In genomic region chr12:108826807-108827721, GRCh38 we compare ENCODE assay signal across 10 cellular contexts. TPM values are rescaled to one million over a fixed set of nuclear protein-coding genes. Genes with fewer than 3 reads are reported as not detected.
A peak's percentile ranks its signal among the peaks of the same experiment; 100 is the strongest.
DNase-seq lines count a peak whose midpoint lies in the region; ATAC-seq, FAIRE-seq and TF ChIP-seq lines count a peak whose summit lies in the region.
"Had no signal": no experiment of that assay in that cellular context is flagged by ENCODE, and none has a peak within 500 bp of the region (broad histone marks: within the 10 kb centered on the region; RNA-seq: fewer than 3 reads in every experiment).

No MANE protein-coding gene starts in this region.

- H3K36me3 ChIP-seq in GM12878 (ENCODE audit: control insufficient read depth in 2 of 2, insufficient read depth in 2 of 2, low read length in 1 of 2) (peaks cover 11 to 13% of the 10 kb centered on the region in 2 experiments), testis (ENCODE audit: low read depth, missing control alignments) (no peaks in the 10 kb centered on the region)

- peaks cover 40% of the 10 kb centered on the region for H3K79me2 ChIP-seq in GM12878 (ENCODE audit: control insufficient read depth, insufficient read depth, low read length)

- H3K36me3 Mint-ChIP-seq in T-helper 1 cell treated with Interleukin-12 subunit alpha and Interleukin-12 subunit beta and Interleukin-4 antibody, amounts not matched to agents 30 μg/mL and 1 μg/mL, for 36 hours (ENCODE audit: low read depth) = peaks cover 15% of the 10 kb centered on the region

- H3K4me2 ChIP-seq in GM12878 (ENCODE audit: control insufficient read depth, insufficient read depth) = peak overlapping the region; percentile 86

- no peaks in the 10 kb centered on the region for H3K27me3 Mint-ChIP-seq in T-helper 1 cell treated with Interleukin-12 subunit alpha and Interleukin-12 subunit beta and Interleukin-4 antibody, amounts not matched to agents 30 μg/mL and 1 μg/mL, for 36 hours (ENCODE audit: low read depth)

- peak overlapping the region; percentile 5 for H3K4me3 Mint-ChIP-seq in T-helper 1 cell treated with Interleukin-12 subunit alpha and Interleukin-12 subunit beta and Interleukin-4 antibody, amounts not matched to agents 30 μg/mL and 1 μg/mL, for 36 hours

- POLR2A ChIA-PET in GM12878 (lab: Charles Lee) = interaction anchor here (0.5 to 3.9 kb wide), 10 partner anchors 11 to 192 kb away, joined by 3 to 32 read pairs (median 6); partner anchors contain the start of gene SSH1

- peaks cover 59% of the 10 kb centered on the region for H3K4me1 Mint-ChIP-seq in T-helper 1 cell treated with Interleukin-12 subunit alpha and Interleukin-12 subunit beta and Interleukin-4 antibody, amounts not matched to agents 30 μg/mL and 1 μg/mL, for 36 hours (ENCODE audit: low read depth)

- H3K9me3 ChIP-seq in GM12878 (replicated peaks; ENCODE audit: control insufficient read depth, insufficient read depth, low read length) = no peaks in the 10 kb centered on the region
- H3K9me3 ChIP-seq in testis = no peaks in the 10 kb centered on the region

- H3K4me1 ChIP-seq in GM12878 (ENCODE audit: control insufficient read depth, insufficient read depth, low read length) (peaks cover 78% of the 10 kb centered on the region), testis (peaks cover 59% of the 10 kb centered on the region)

- no peak for TF ChIP-seq RAD21 in GM12878 (IDR thresholded peaks at IDR 0.05; ENCODE audit: insufficient read depth, low read depth, low read length)

- DNase-seq in T-helper 1 cell (no peak), GM12878 (ENCODE audit: low read depth, low spot score) (no peak), medulla oblongata (ENCODE audit: extremely low spot score) (peak; percentile 51), testis (no peak), UCSD-AML1 (lab: John Stamatoyannopoulos, UW; ENCODE audit: unreplicated experiment) (no peak)

- TSS peak; percentile 86 for BruUV-seq in GM12878 (replicated peaks; lab: Mats Ljungman, UMichigan)

- peak overlapping the region; percentile 61 for H3K9ac ChIP-seq in GM12878 (ENCODE audit: control insufficient read depth, insufficient read depth, low read length)

- TF ChIP-seq CTCF in GM12878 (IDR thresholded peaks at IDR 0.05 in 2 of 3, conservative IDR thresholded peaks at IDR 0.05 in 1 of 3; ENCODE audit: control insufficient read depth in 2 of 3, extremely low read depth in 1 of 3, insufficient read depth in 1 of 3, low read depth in 3 of 3, low read length in 3 of 3) (no peak), testis (IDR thresholded peaks at IDR 0.05) (no peak)

- TF ChIP-seq POLR2A in GM12878 (IDR thresholded peaks at IDR 0.05; ENCODE audit: low read depth, low read length) = no peak
- TF ChIP-seq POLR2A in testis (IDR thresholded peaks at IDR 0.05) = no peak

- H3K9me3 Mint-ChIP-seq in T-helper 1 cell treated with Interleukin-12 subunit alpha and Interleukin-12 subunit beta and Interleukin-4 antibody, amounts not matched to agents 30 μg/mL and 1 μg/mL, for 36 hours = no peaks in the 10 kb centered on the region

- no peak overlapping the region for H2AFZ ChIP-seq in GM12878 (ENCODE audit: control insufficient read depth, low read depth, low read length)

- H3K27ac ChIP-seq in GM12878 (ENCODE audit: control insufficient read depth, insufficient read depth) (peak overlapping the region; percentile 60), testis (peak overlapping the region; percentile 74 to 88)
- H3K27ac ChIP-seq: SK-N-MC had no signal

- SMC1A ChIA-PET in GM12878 (lab: Charles Lee; ENCODE audit: uncharacterized antibody, unreplicated experiment) = interaction anchor here (0.7 to 6.3 kb wide), 17 partner anchors 8 to 209 kb away, joined by 3 to 52 read pairs (median 5); partner anchors contain the start of gene SSH1

- RAD21 ChIA-PET in GM12878 (lab: Charles Lee; ENCODE audit: unreplicated experiment) = interaction anchor here (0.7 to 4.9 kb wide), 15 partner anchors 11 to 271 kb away, joined by 3 to 65 read pairs (median 6); partner anchors contain the start of gene SSH1

- WGBS in GM12878 (ENCODE audit: insufficient coverage, insufficient replicate concordance, low lambda C conversion rate, missing lambda C conversion rate) = 97% methylated on average over 20 of the region's 20 CpGs
- 38 to 43% methylated on average over 19 to 20 of the region's 20 CpGs for WGBS in testis, 2 donors

- TF ChIP-seq EP300 in GM12878 (IDR thresholded peaks at IDR 0.05; ENCODE audit: borderline replicate concordance in 1 of 2, control insufficient read depth in 1 of 2, low read depth in 2 of 2, low read length in 2 of 2) = no peak

- H4K20me1 ChIP-seq in GM12878 (ENCODE audit: control insufficient read depth, insufficient read depth) = no peaks in the 10 kb centered on the region

- H3K4me3 ChIP-seq in GM12878 = peak overlapping the region; percentile 21; the same call in 1 of the 2 replicates
- H3K4me3 ChIP-seq in testis = no peak overlapping the region
- H3K4me3 ChIP-seq: SK-N-MC had no signal

- peak; percentile 7 for ATAC-seq in GM12878
- no peak for ATAC-seq in GM18907 (IDR thresholded peaks at IDR 0.05; ENCODE audit: unreplicated experiment)
- no peak for ATAC-seq in HG03521 (IDR thresholded peaks at IDR 0.05; ENCODE audit: unreplicated experiment)

- FAIRE-seq in GM12878 (lab: Jason Lieb, UNC) = no peak
- FAIRE-seq: A204.1 had no signal

- in situ Hi-C loops in GM12878 (cut with MboI) = no loop called here

- H3K27ac Mint-ChIP-seq in T-helper 1 cell treated with Interleukin-12 subunit alpha and Interleukin-12 subunit beta and Interleukin-4 antibody, amounts not matched to agents 30 μg/mL and 1 μg/mL, for 36 hours = peak overlapping the region; percentile 70

- H3K27me3 ChIP-seq in GM12878 (replicated peaks in 1 of 2; ENCODE audit: control insufficient read depth in 2 of 2, insufficient read depth in 2 of 2, low read length in 1 of 2) (no peaks in the 10 kb centered on the region), testis (no peaks in the 10 kb centered on the region)

- intact Hi-C loops in GM12878 (cut with micrococcal nuclease; ENCODE audit: unreplicated experiment) (loop anchor here (5.0 kb wide), 1 partner anchor 265 kb away; the partner anchor contains the start of gene ALKBH2), testis (cut with DNase I; ENCODE audit: low total_unique reads) (no loop called here)

- CTCF ChIA-PET in GM12878 (lab: Yijun Ruan, JAX) = interaction anchor here (1.1 to 4.8 kb wide), 9 partner anchors 9 to 257 kb away, joined by 3 to 29 read pairs (median 7); partner anchors contain the start of gene SSH1

RNA-seq across cellular contexts. Expression of gene SSH1, which starts 30.3 kb away (rescaled TPM):
- total RNA-seq in GM12878 (2013; cell fraction: nucleolus; rRNA removed) = 94.7 and 103 TPM in 2 replicates
- total RNA-seq in GM12878 (2014; rRNA removed) = 7.1 and 7.2 TPM in 2 replicates
- total RNA-seq in GM12878 (2014; rRNA removed; fragmentation: Illumina TruSeq; extraction: Trizol) = 5.6 and 7.3 TPM in 2 replicates
- 28.6 and 29.9 TPM in 2 replicates for total RNA-seq in GM12878 (2021)
- 5.3 TPM for polyA plus RNA-seq in GM12878 (2011; ENCODE audit: low read depth)
- polyA plus RNA-seq in GM12878 (2011; rRNA removed) = 17.7 and 23.7 TPM in 2 replicates
- polyA plus RNA-seq in GM12878 (2011; cell fraction: cytosol; rRNA removed) = 20.9 and 21.1 TPM in 2 replicates
- polyA plus RNA-seq in GM12878 (2011; cell fraction: nucleus; rRNA removed) = 27.3 and 35.4 TPM in 2 replicates
- polyA plus RNA-seq in GM12878 (2012) = 10.0 and 10.9 TPM in 2 replicates
- 10.6 and 10.8 TPM in 2 replicates for polyA plus RNA-seq in GM12878 (2014; fragmentation: Illumina TruSeq; extraction: Trizol)
- 1 to 10 TPM; 1.5 to 1.6 TPM for polyA plus RNA-seq in GM12878 (2014; fragmentation: Nextera tagmentation; extraction: Ambion mirVana)
- 11.8 and 12.4 TPM in 2 replicates for polyA plus RNA-seq in GM12878 (2014; rRNA removed)
- polyA plus RNA-seq in GM12878 (2016; fragmentation: Nextera tagmentation; extraction: Ambion mirVana) = 10 to 100 TPM; 12.1 to 12.7 TPM
- 33.6 and 36.7 TPM in 2 replicates for polyA minus RNA-seq in GM12878 (2011; rRNA and poly(A)+ RNA removed)
- 11.8 and 12.2 TPM in 2 replicates for polyA minus RNA-seq in GM12878 (2011; cell fraction: cytosol; rRNA and poly(A)+ RNA removed)
- polyA minus RNA-seq in GM12878 (2011; cell fraction: nucleus; rRNA and poly(A)+ RNA removed) = 15.5 and 33.2 TPM in 2 replicates
- 10 to 100 TPM; 29.1 to 31.5 TPM for total RNA-seq in testis
- 18.9 TPM for polyA plus RNA-seq in testis (ENCODE audit: insufficient read depth, low read depth, low replicate concordance)

RNA-seq across cellular contexts. Expression of gene DAO, which starts 52.8 kb away (rescaled TPM):
- not detected in 2 replicates for total RNA-seq in GM12878 (2013; cell fraction: nucleolus; rRNA removed)
- total RNA-seq in GM12878 (2014; rRNA removed) (not detected in 2 replicates), GM12878 (2014; rRNA removed; fragmentation: Illumina TruSeq; extraction: Trizol) (not detected in 2 replicates), GM12878 (2021) (not detected in 2 replicates), testis (under 1 TPM; 0.79 to 0.81 TPM)
- polyA plus RNA-seq in GM12878 (2011; ENCODE audit: low read depth) = not detected
- polyA plus RNA-seq in GM12878 (2011; rRNA removed) (0.15 TPM in 1 of 2 replicates, not detected in the other), GM12878 (2014; fragmentation: Illumina TruSeq; extraction: Trizol) (not detected in 2 replicates), GM12878 (2014; fragmentation: Nextera tagmentation; extraction: Ambion mirVana) (not detected), GM12878 (2014; rRNA removed) (not detected in 2 replicates), GM12878 (2016; fragmentation: Nextera tagmentation; extraction: Ambion mirVana) (not detected), testis (ENCODE audit: insufficient read depth, low read depth, low replicate concordance) (0.46 TPM)
- polyA plus RNA-seq in GM12878 (2011; cell fraction: cytosol; rRNA removed) = not detected in 2 replicates
- 0.23 and 0.30 TPM in 2 replicates for polyA plus RNA-seq in GM12878 (2011; cell fraction: nucleus; rRNA removed)
- polyA plus RNA-seq in GM12878 (2012) = not detected in 2 replicates
- not detected in 2 replicates for polyA minus RNA-seq in GM12878 (2011; rRNA and poly(A)+ RNA removed)
- not detected in 2 replicates for polyA minus RNA-seq in GM12878 (2011; cell fraction: cytosol; rRNA and poly(A)+ RNA removed)
- polyA minus RNA-seq in GM12878 (2011; cell fraction: nucleus; rRNA and poly(A)+ RNA removed) = not detected in 2 replicates
